ENCODE assay signal across 10 cellular contexts in genomic region chr21:37087188-37087587, GRCh38. TPM values are rescaled to one million over a fixed set of nuclear protein-coding genes. Genes with fewer than 3 reads are reported as not detected.
A peak's percentile ranks its signal among the peaks of the same experiment; 100 is the strongest.
DNase-seq lines count a peak whose midpoint lies in the region; ATAC-seq and TF ChIP-seq lines count a peak whose summit lies in the region.
"Had no signal": no experiment of that assay in that cellular context is flagged by ENCODE, and none has a peak within 500 bp of the region (broad histone marks: within the 10 kb centered on the region; RNA-seq: fewer than 3 reads in every experiment).

No MANE protein-coding gene starts in this region.

- peak; percentile 36 for TF ChIP-seq CTCF in neural cell (IDR thresholded peaks at IDR 0.05; ENCODE audit: poor library complexity, severe bottlenecking)

- peak; percentile 34 for TF ChIP-seq RAD21 in neural cell (conservative IDR thresholded peaks at IDR 0.05)

- no peak overlapping the region for H2AFZ ChIP-seq in neural cell (ENCODE audit: low read depth, low read length)

- no peaks in the 10 kb centered on the region for H3K36me3 ChIP-seq in neural cell (ENCODE audit: insufficient read depth, low read length)

- no peak overlapping the region for H3K9ac ChIP-seq in neural cell (ENCODE audit: low read length)

- peak; percentile 63 for DNase-seq in EH (ENCODE audit: low read depth)
- DNase-seq in NCI-H1436 (lab: John Stamatoyannopoulos, UW) = peak; percentile 45
- peak; percentile 15 for DNase-seq in cerebellum (ENCODE audit: low spot score)
- no peak for DNase-seq in effector CD4-positive, alpha-beta T cell
- no peak for DNase-seq in COLO668 (lab: John Stamatoyannopoulos, UW; ENCODE audit: unreplicated experiment)
- DNase-seq: activated CD4-positive, alpha-beta T cell treated with anti-CD3 and anti-CD28 coated beads for 48 hours; stomach had no signal

- no peaks in the 10 kb centered on the region for H3K9me2 ChIP-seq in neural cell (ENCODE audit: insufficient read depth, low read length)

- peaks cover 24% of the 10 kb centered on the region for H4K20me1 ChIP-seq in neural cell (ENCODE audit: insufficient read depth)

- no peak overlapping the region for H3K27ac ChIP-seq in neural cell (ENCODE audit: low read length)
- H3K27ac ChIP-seq: stomach had no signal

- H3K4me2 ChIP-seq in neural cell (ENCODE audit: low read length) = no peak overlapping the region

- no peaks in the 10 kb centered on the region for H3K9me3 ChIP-seq in neural cell (ENCODE audit: low read length)
- H3K9me3 ChIP-seq: stomach had no signal

- TF ChIP-seq EP300 in neural cell (conservative IDR thresholded peaks at IDR 0.05; ENCODE audit: poor library complexity, severe bottlenecking) = no peak

- no peak overlapping the region for H3K4me3 ChIP-seq in neural cell (ENCODE audit: low read length)
- H3K4me3 ChIP-seq: stomach had no signal

- H3F3A ChIP-seq in neural cell (ENCODE audit: insufficient read depth, low read length, poor library complexity, severe bottlenecking) = no peaks in the 10 kb centered on the region

- ATAC-seq in HG03039 (IDR thresholded peaks at IDR 0.05; ENCODE audit: unreplicated experiment) (no peak), GM18517 (IDR thresholded peaks at IDR 0.05; ENCODE audit: unreplicated experiment) (no peak)

- peaks cover 96% of the 10 kb centered on the region for H3K79me2 ChIP-seq in neural cell (replicated peaks; ENCODE audit: insufficient read depth, low read length)

- no peaks in the 10 kb centered on the region for H3K27me3 ChIP-seq in neural cell (ENCODE audit: insufficient read depth, low read depth, low read length)
- H3K27me3 ChIP-seq: stomach had no signal

TF ChIP-seq in neural cell, 6 proteins besides CTCF, POLR2A, EP300 and RAD21:
- TF ChIP-seq SMC3 (conservative IDR thresholded peaks at IDR 0.05; ENCODE audit: poor library complexity) (peak; percentile 27), MXI1 (conservative IDR thresholded peaks at IDR 0.05; ENCODE audit: poor library complexity, severe bottlenecking) (no peak), REST (IDR thresholded peaks at IDR 0.05; ENCODE audit: borderline replicate concordance) (no peak)

RNA-seq across cellular contexts. Expression of gene TTC3, which starts 14.1 kb away (rescaled TPM):
- total RNA-seq in cerebellum = 537 TPM
- 332 and 351 TPM in 2 replicates for polyA plus RNA-seq in neural cell
- 1,130 and 1,254 TPM in 2 replicates for polyA minus RNA-seq in neural cell

RNA-seq across cellular contexts. Expression of gene PIGP, which starts 14.3 kb away (rescaled TPM):
- 5.1 TPM for total RNA-seq in cerebellum
- polyA plus RNA-seq in neural cell = 32.1 and 38.5 TPM in 2 replicates
- 5.4 and 7.2 TPM in 2 replicates for polyA minus RNA-seq in neural cell

Comparison
In these comparisons a context has a peak if more than half of its experiments do, and no peak if none do; other contexts are left out.
1. DNase-seq: peak in EH (single experiment), NCI-H1436 (single experiment) and cerebellum (single experiment); none in effector CD4-positive, alpha-beta T cell (single experiment) and COLO668 (single experiment).